Comparison of ENCODE assay signal across 17 cellular contexts in genomic region chr6:103675807-103676406, GRCh38.
A peak's percentile ranks its signal among the peaks of the same experiment; 100 is the strongest.
DNase-seq lines count a peak whose midpoint lies in the region; ATAC-seq and TF ChIP-seq lines count a peak whose summit lies in the region.
"Had no signal": no experiment of that assay in that cellular context is flagged by ENCODE, and none has a peak within 500 bp of the region (broad histone marks: within the 10 kb centered on the region; RNA-seq: fewer than 3 reads in every experiment).

No MANE protein-coding gene starts in this region.

- H3K4me3 ChIP-seq in DND-41 (ENCODE audit: low read depth in 1 of 2, low read length in 2 of 2): peak overlapping the region in 1 of 2 experiments; percentile 9; a peak in 1 of 4 replicates
- no peak overlapping the region for H3K4me3 ChIP-seq in astrocyte of the spinal cord (ENCODE audit: low read depth, low read length)
- H3K4me3 ChIP-seq in neuron (ENCODE audit: low read length): no peak overlapping the region

- H4K20me1 ChIP-seq in DND-41 (ENCODE audit: insufficient read depth, low read length): no peaks in the 10 kb centered on the region

- no peak for TF ChIP-seq CTCF in DND-41 (IDR thresholded peaks at IDR 0.05; ENCODE audit: borderline replicate concordance, extremely low read depth, low read length, poor library complexity, severe bottlenecking)
- no peak for TF ChIP-seq CTCF in astrocyte of the spinal cord (IDR thresholded peaks at IDR 0.05; ENCODE audit: low read depth, low read length)

- H3K79me2 ChIP-seq in DND-41 (ENCODE audit: insufficient read depth, low read length): no peaks in the 10 kb centered on the region

- H2AFZ ChIP-seq in DND-41 (ENCODE audit: low read depth, low read length) (peak overlapping the region; percentile 63), neuron (ENCODE audit: low read depth, low read length) (peak overlapping the region; percentile 54)

- peak; percentile 91 for ATAC-seq in DND-41 (ENCODE audit: insufficient read depth, low read depth)
- ATAC-seq in GM18520 (IDR thresholded peaks at IDR 0.05; ENCODE audit: unreplicated experiment): no peak
- ATAC-seq: stimulated activated naive CD8-positive, alpha-beta T cell treated with anti-CD3 and anti-CD28 coated beads, Interleukin-15, Interleukin-2, amounts not matched to agents 100 U/mL and 50 U/mL, for 24 hours had no signal

- DNase-seq in DND-41: peak; percentile 33
- peak; percentile 11 for DNase-seq in M059J (ENCODE audit: low read depth)
- DNase-seq in astrocyte of the spinal cord (ENCODE audit: low read depth, low spot score): peak; percentile 49
- DNase-seq in NCI-H187 (lab: John Stamatoyannopoulos, UW): no peak
- no peak for DNase-seq in D341Med (ENCODE audit: low spot score)
- no peak for DNase-seq in NCI-H1436 treated with DMSO at 0.1 percent for 48 hours (lab: John Stamatoyannopoulos, UW)
- DNase-seq: Caco-2; effector CD4-positive, alpha-beta T cell; head of caudate nucleus; mesendoderm; NCI-H1048; NK-92 treated with Interleukin-12 subunit alpha and Interleukin-12 subunit beta, amount 100 ng/mL, for 24 hours; stimulated activated CD4-positive, alpha-beta T cell treated with anti-CD3 and anti-CD28 coated beads, Interleukin-4, amount 100 ng/mL, for 1 hour; stimulated activated naive CD8-positive, alpha-beta T cell treated with anti-CD3 and anti-CD28 coated beads, Interleukin-15, Interleukin-2, amounts not matched to agents 100 U/mL and 50 U/mL, for 24 hours; T-helper 2 cell had no signal

- in situ Hi-C loops in astrocyte of the spinal cord (cut with HindIII; ENCODE audit: low sequenced_read_pairs): no loop called here

- peaks cover 6% of the 10 kb centered on the region for H3K9me3 ChIP-seq in DND-41 (ENCODE audit: insufficient read depth, low read length, severe bottlenecking)
- no peaks in the 10 kb centered on the region for H3K9me3 ChIP-seq in neuron (ENCODE audit: low read length)
- H3K9me3 ChIP-seq: Caco-2 had no signal

- peak overlapping the region; percentile 44 for H3K4me2 ChIP-seq in DND-41 (ENCODE audit: insufficient read depth, low read length)

- H3K4me1 ChIP-seq in DND-41 (ENCODE audit: insufficient read depth, low read length): peaks cover 13% of the 10 kb centered on the region
- no peaks in the 10 kb centered on the region for H3K4me1 ChIP-seq in neuron (ENCODE audit: insufficient read depth, low read length)
- H3K4me1 ChIP-seq: Caco-2 had no signal

- no peak overlapping the region for H3K9ac ChIP-seq in DND-41 (ENCODE audit: low read depth, low read length)

- H3K27me3 ChIP-seq in DND-41 (ENCODE audit: insufficient read depth, low read length, poor library complexity) (no peaks in the 10 kb centered on the region), neuron (ENCODE audit: insufficient read depth, low read length) (no peaks in the 10 kb centered on the region)

- H3K36me3 ChIP-seq in DND-41 (ENCODE audit: insufficient read depth, low read length): no peaks in the 10 kb centered on the region
- no peaks in the 10 kb centered on the region for H3K36me3 ChIP-seq in neuron (ENCODE audit: insufficient read depth, low read length)

- H3K27ac ChIP-seq in DND-41 (ENCODE audit: low read length): no peak overlapping the region

Comparison
In these comparisons a context has a peak if more than half of its experiments do, and no peak if none do; other contexts are left out.
1. DNase-seq: peak in DND-41 (single experiment), M059J (single experiment) and astrocyte of the spinal cord (single experiment); none in NCI-H187 (0 of 2), D341Med (single experiment) and NCI-H1436 treated with DMSO at 0.1 percent for 48 hours (single experiment).